Comparison of ENCODE assay signal across 7 cellular contexts in the genomic region with DNA sequence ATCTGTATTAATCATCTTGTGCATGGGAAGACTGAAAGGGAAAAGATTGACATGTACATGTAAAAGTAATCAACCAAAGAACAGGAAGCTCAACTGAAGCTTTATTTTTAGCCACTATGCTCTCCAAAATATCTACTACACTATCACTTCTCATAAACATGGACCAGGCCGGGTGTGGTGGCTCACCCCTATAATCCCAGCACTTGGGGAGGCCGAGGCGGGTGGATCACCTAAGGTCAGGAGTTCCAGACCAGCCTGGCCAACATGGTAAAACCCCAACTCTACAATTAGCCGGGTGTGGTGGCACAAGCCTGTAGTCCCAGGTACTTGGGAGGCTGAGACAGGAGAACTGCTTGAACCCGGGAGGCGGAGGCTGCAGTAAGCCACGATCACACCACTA. TPM values are rescaled to one million over a fixed set of nuclear protein-coding genes. Genes with fewer than 3 reads are reported as not detected.
DNase-seq lines count a peak whose midpoint lies in the region; ATAC-seq and TF ChIP-seq lines count a peak whose summit lies in the region.
"Not testable (repeated sequence)": the region's sequence is repeated elsewhere in the genome, so short reads cannot be mapped to it uniquely, and the experiment has no call there.

No MANE protein-coding gene starts in this region.

- DNase-seq in GM23338 (ENCODE audit: low spot score); T-helper 17 cell; activated naive CD8-positive, alpha-beta T cell treated with anti-CD3 and anti-CD28 coated beads, Interleukin-2, amount 50 U/mL, for 24 hours; erythroblast (lab: John Stamatoyannopoulos, UW); neural crest cell (ENCODE audit: low read depth, low spot score): not testable (repeated sequence)
- peak; percentile 35 for DNase-seq in MV-4-11 (lab: John Stamatoyannopoulos, UW)
- DNase-seq in activated CD8-positive, alpha-beta memory T cell treated with anti-CD3 and anti-CD28 coated beads, Interleukin-2, amount 50 U/mL, for 48 hours: peak; percentile 48

- ATAC-seq in GM23338; T-helper 17 cell; activated naive CD8-positive, alpha-beta T cell treated with anti-CD3 and anti-CD28 coated beads, Interleukin-2, amount 50 U/mL, for 24 hours: not testable (repeated sequence)

- H3K27me3 ChIP-seq in GM23338 (ENCODE audit: insufficient read depth): not testable (repeated sequence)

- peaks cover 31% of the 10 kb centered on the region for H4K20me1 ChIP-seq in GM23338 (replicated peaks; ENCODE audit: insufficient read depth)

- peak; percentile 12 for TF ChIP-seq POLR2A in erythroblast (IDR thresholded peaks at IDR 0.05; ENCODE audit: low read length)

- not testable (repeated sequence) for H3K4me3 ChIP-seq in GM23338

- peaks cover 64% of the 10 kb centered on the region for H3K36me3 ChIP-seq in GM23338 (ENCODE audit: insufficient read depth)

- H3K79me2 ChIP-seq in GM23338 (replicated peaks; ENCODE audit: insufficient read depth): peaks cover 54% of the 10 kb centered on the region

- H3K4me1 Mint-ChIP-seq in GM23338: peaks cover 24% of the 10 kb centered on the region
- peaks cover 41% of the 10 kb centered on the region for H3K4me1 Mint-ChIP-seq in T-helper 17 cell
- H3K4me1 Mint-ChIP-seq in activated naive CD8-positive, alpha-beta T cell treated with anti-CD3 and anti-CD28 coated beads, Interleukin-2, amount 50 U/mL, for 24 hours: peaks cover 67% of the 10 kb centered on the region
- H3K4me1 Mint-ChIP-seq in neural crest cell: peaks cover 50% of the 10 kb centered on the region

- not testable (repeated sequence) for H2AFZ ChIP-seq in GM23338

- not testable (repeated sequence) for TF ChIP-seq CTCF in GM23338 (conservative IDR thresholded peaks at IDR 0.05; ENCODE audit: low read depth in 2 of 2); neural crest cell (conservative IDR thresholded peaks at IDR 0.05)

- not testable (repeated sequence) for H3K4me2 ChIP-seq in GM23338

- peaks cover 17% of the 10 kb centered on the region for H3K27me3 Mint-ChIP-seq in GM23338 (ENCODE audit: insufficient read depth, low read depth, poor library complexity)
- not testable (repeated sequence) for H3K27me3 Mint-ChIP-seq in T-helper 17 cell; activated naive CD8-positive, alpha-beta T cell treated with anti-CD3 and anti-CD28 coated beads, Interleukin-2, amount 50 U/mL, for 24 hours; neural crest cell (ENCODE audit: low read depth)

- H3K9me3 Mint-ChIP-seq in GM23338; activated naive CD8-positive, alpha-beta T cell treated with anti-CD3 and anti-CD28 coated beads, Interleukin-2, amount 50 U/mL, for 24 hours; neural crest cell: not testable (repeated sequence)

- H3K4me3 Mint-ChIP-seq in GM23338 (peak overlapping the region; percentile 7; the same call in 1 of the 3 replicates), T-helper 17 cell (peak overlapping the region; percentile 25), neural crest cell (peak overlapping the region; percentile 39)
- H3K4me3 Mint-ChIP-seq in activated naive CD8-positive, alpha-beta T cell treated with anti-CD3 and anti-CD28 coated beads, Interleukin-2, amount 50 U/mL, for 24 hours: peak overlapping the region; percentile 100

- H3K36me3 Mint-ChIP-seq in GM23338 (ENCODE audit: low read depth) (peaks cover 76% of the 10 kb centered on the region), neural crest cell (ENCODE audit: low read depth) (peaks cover 40% of the 10 kb centered on the region)
- H3K36me3 Mint-ChIP-seq in T-helper 17 cell (ENCODE audit: low read depth): not testable (repeated sequence)
- peaks cover 94% of the 10 kb centered on the region for H3K36me3 Mint-ChIP-seq in activated naive CD8-positive, alpha-beta T cell treated with anti-CD3 and anti-CD28 coated beads, Interleukin-2, amount 50 U/mL, for 24 hours (ENCODE audit: low read depth)

- H3K4me1 ChIP-seq in GM23338 (ENCODE audit: insufficient read depth): peaks cover 22% of the 10 kb centered on the region

- H3K27ac ChIP-seq in GM23338 (ENCODE audit: low read depth): peak overlapping the region; percentile 81

- H3F3A ChIP-seq in GM23338 (replicated peaks; ENCODE audit: low read depth): peaks cover 76% of the 10 kb centered on the region

- H3K9me2 ChIP-seq in GM23338 (ENCODE audit: insufficient read depth): not testable (repeated sequence)

- not testable (repeated sequence) for H3K9me3 ChIP-seq in T-helper 17 cell (ENCODE audit: control insufficient read depth, low read length, poor library complexity, severe bottlenecking)

- H3K27ac Mint-ChIP-seq in GM23338 (peak overlapping the region; percentile 20), T-helper 17 cell (peak overlapping the region; percentile 95)
- H3K27ac Mint-ChIP-seq in activated naive CD8-positive, alpha-beta T cell treated with anti-CD3 and anti-CD28 coated beads, Interleukin-2, amount 50 U/mL, for 24 hours: peak overlapping the region; percentile 99
- not testable (repeated sequence) for H3K27ac Mint-ChIP-seq in neural crest cell (ENCODE audit: unreplicated experiment)

RNA-seq across cellular contexts. Expression of a gene that starts 2.8 kb away (rescaled TPM):
- 17.4 and 21.2 TPM in 2 replicates for total RNA-seq in GM23338 (2014; rRNA removed; shearing (Covaris generic))
- polyA plus RNA-seq in GM23338 (2016; fragmentation: Nextera tagmentation; extraction: Ambion mirVana): 41.1 and 43.2 TPM in 2 replicates
- total RNA-seq in T-helper 17 cell: 10 to 100 TPM; 15.1 to 20.5 TPM
- 22.9 and 23.3 TPM in 2 replicates for total RNA-seq in neural crest cell

RNA-seq across cellular contexts. Expression of a gene that starts 4.3 kb away (rescaled TPM):
- 4,842 and 6,082 TPM in 2 replicates for total RNA-seq in GM23338 (2014; rRNA removed; shearing (Covaris generic))
- polyA plus RNA-seq in GM23338 (2016; fragmentation: Nextera tagmentation; extraction: Ambion mirVana): 2,989 and 3,203 TPM in 2 replicates
- total RNA-seq in T-helper 17 cell: 1,000 to 10,000 TPM; 3,651 to 3,689 TPM
- total RNA-seq in neural crest cell: 3,194 and 3,277 TPM in 2 replicates

RNA-seq across cellular contexts. Expression of a gene that starts 4.8 kb away (rescaled TPM):
- total RNA-seq in GM23338 (2014; rRNA removed; shearing (Covaris generic)): 61.5 and 64.1 TPM in 2 replicates
- 49.5 and 51.0 TPM in 2 replicates for polyA plus RNA-seq in GM23338 (2016; fragmentation: Nextera tagmentation; extraction: Ambion mirVana)
- total RNA-seq in T-helper 17 cell (10 to 100 TPM in 1 of 2 donors, 1 to 10 TPM in 1; 5.6 to 10.5 TPM), neural crest cell (30.9 and 32.1 TPM in 2 replicates)

Comparison
In these comparisons a context has a peak if more than half of its experiments do, and no peak if none do; other contexts are left out.
1. H3K4me3 Mint-ChIP-seq: peak in every context shown above with its lines; median percentile 100 in activated naive CD8-positive, alpha-beta T cell treated with anti-CD3 and anti-CD28 coated beads, Interleukin-2, amount 50 U/mL, for 24 hours; 39 in neural crest cell; 25 in T-helper 17 cell; 7 in GM23338.